Comparison of ENCODE assay signal across 28 cellular contexts in the genomic region with DNA sequence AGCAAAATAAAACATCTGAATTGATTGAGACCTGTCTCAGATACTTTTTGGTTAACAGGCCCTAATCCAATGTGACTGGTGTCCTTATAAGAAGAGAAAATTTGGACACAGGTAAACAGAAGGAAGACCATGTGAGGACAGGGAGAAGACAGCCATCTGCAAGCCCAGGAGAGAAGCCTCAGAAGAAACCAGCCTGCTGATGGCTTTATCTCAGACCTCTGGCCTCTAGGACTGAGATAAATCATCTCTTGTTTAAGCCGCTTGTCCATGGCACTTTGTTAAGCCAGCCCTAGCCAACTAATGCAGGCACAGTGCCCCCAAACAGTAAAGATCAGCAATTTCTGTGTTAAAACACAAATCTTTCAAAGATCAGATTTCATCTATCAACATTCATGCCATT.
"Had no signal": no experiment of that assay in that cellular context is flagged by ENCODE, and none has a peak within 500 bp of the region (broad histone marks: within the 10 kb centered on the region; RNA-seq: fewer than 3 reads in every experiment).

No MANE protein-coding gene starts in this region.

- H3K9ac ChIP-seq: neural progenitor cell had no signal

- H3K9me3 Mint-ChIP-seq: natural killer cell; stimulated activated naive B cell treated with anti-CD40 and anti-IgM and Interleukin-4, amounts not matched to agents 10 μg/mL and 1 μg/mL and 100 μg/mL, for 72 hours had no signal

- ATAC-seq: right cardiac atrium; sciatic nerve; stimulated activated naive B cell treated with anti-CD40 and anti-IgM and Interleukin-4, amounts not matched to agents 10 μg/mL and 1 μg/mL and 100 μg/mL, for 72 hours; stimulated activated naive CD8-positive, alpha-beta T cell treated with anti-CD3 and anti-CD28 coated beads, Interleukin-15, Interleukin-2, amounts not matched to agents 100 U/mL and 50 U/mL, for 24 hours had no signal

- H3K4me1 ChIP-seq: neural progenitor cell, prostate gland, thyroid gland had no signal

- H2AFZ ChIP-seq: neural progenitor cell had no signal

- H3K36me3 Mint-ChIP-seq: mesothelial cell of epicardium; naive B cell; natural killer cell; neural progenitor cell; stimulated activated naive B cell treated with anti-CD40 and anti-IgM and Interleukin-4, amounts not matched to agents 10 μg/mL and 1 μg/mL and 100 μg/mL, for 72 hours had no signal

- H3K4me3 ChIP-seq: left ventricle myocardium inferior, lung, neural progenitor cell, prostate gland, skin epidermis, stomach, testis, thyroid gland, transverse colon, upper lobe of left lung, vagina had no signal

- H3K9me3 ChIP-seq: neutrophil, prostate gland, stomach, testis, thyroid gland, transverse colon, upper lobe of left lung, vagina had no signal

- H3K27ac Mint-ChIP-seq: mesothelial cell of epicardium; naive B cell; natural killer cell; nephron progenitor cell; neural progenitor cell; stimulated activated naive B cell treated with anti-CD40 and anti-IgM and Interleukin-4, amounts not matched to agents 10 μg/mL and 1 μg/mL and 100 μg/mL, for 72 hours had no signal

- H3K27ac ChIP-seq: left ventricle myocardium inferior, neural progenitor cell, neutrophil, prostate gland, skin epidermis, stomach, thyroid gland, transverse colon, upper lobe of left lung, vagina had no signal

- DNase-seq: islet precursor cell; left ventricle myocardium inferior; mesendoderm; naive B cell; natural killer cell; nephron progenitor cell; occipital lobe; retina; right cardiac atrium; stimulated activated CD4-positive, alpha-beta T cell treated with anti-CD3 and anti-CD28 coated beads, Interleukin-12 subunit alpha, Interleukin-12 subunit beta, amount 100 ng/mL, for 4 hours; stimulated activated CD4-positive, alpha-beta T cell treated with anti-CD3 and anti-CD28 coated beads, Interleukin-15, amount 100 ng/mL, for 24 hours; stimulated activated CD4-positive, alpha-beta T cell treated with anti-CD3 and anti-CD28 coated beads, Interleukin-2, amount 100 ng/mL, for 24 hours; stimulated activated CD4-positive, alpha-beta T cell treated with anti-CD3 and anti-CD28 coated beads, Interleukin-4, amount 100 ng/mL, for 1 hour; stimulated activated naive B cell treated with anti-CD40 and anti-IgM and Interleukin-4, amounts not matched to agents 10 μg/mL and 1 μg/mL and 100 μg/mL, for 72 hours; stimulated activated naive CD8-positive, alpha-beta T cell treated with anti-CD3 and anti-CD28 coated beads, Interleukin-15, Interleukin-2, amounts not matched to agents 100 U/mL and 50 U/mL, for 24 hours; stomach; testis; thyroid gland; transverse colon had no signal

- H3K4me3 Mint-ChIP-seq: mesothelial cell of epicardium; naive B cell; natural killer cell; nephron progenitor cell; neural progenitor cell; stimulated activated naive B cell treated with anti-CD40 and anti-IgM and Interleukin-4, amounts not matched to agents 10 μg/mL and 1 μg/mL and 100 μg/mL, for 72 hours had no signal

- H3K36me3 ChIP-seq: left ventricle myocardium inferior, neural progenitor cell, neutrophil, prostate gland, stomach, thyroid gland, transverse colon, upper lobe of left lung, vagina had no signal

- H3K27me3 ChIP-seq: neural progenitor cell, stomach, testis, thyroid gland, transverse colon, upper lobe of left lung, vagina had no signal

- H3K4me1 Mint-ChIP-seq: mesothelial cell of epicardium; naive B cell; natural killer cell; stimulated activated naive B cell treated with anti-CD40 and anti-IgM and Interleukin-4, amounts not matched to agents 10 μg/mL and 1 μg/mL and 100 μg/mL, for 72 hours had no signal

- H3K4me2 ChIP-seq: neural progenitor cell had no signal
